ENCODE assay signal across 1 cellular context in genomic region chr5:132772291-132773070, GRCh38.
TF ChIP-seq lines count a peak whose summit lies in the region.

No MANE protein-coding gene starts in this region.

TF ChIP-seq in H1, 55 proteins besides CTCF, POLR2A, EP300 and RAD21:
- TF ChIP-seq USF2 (IDR thresholded peaks at IDR 0.05; ENCODE audit: low read length), result no peak
TF ChIP-seq in H1: peak in this region for 0.
